20 cellular contexts compared by ENCODE assay signal in the genomic region with DNA sequence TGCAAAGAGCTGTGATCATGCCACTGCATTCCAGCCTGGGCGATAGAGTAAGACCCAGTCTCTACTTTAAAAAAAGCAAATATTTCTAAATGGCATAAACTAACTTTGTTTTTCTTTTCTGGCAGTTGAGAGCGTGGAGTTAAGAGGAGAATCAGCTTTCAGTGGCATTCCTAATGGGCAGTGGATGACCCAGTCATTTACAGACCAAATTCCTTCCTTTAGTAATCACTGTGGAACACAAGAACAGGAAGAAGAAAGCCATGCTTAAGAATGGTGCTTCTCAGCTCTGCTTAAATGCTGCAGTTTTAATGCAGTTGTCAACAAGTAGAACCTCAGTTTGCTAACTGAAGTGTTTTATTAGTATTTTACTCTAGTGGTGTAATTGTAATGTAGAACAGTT. TPM values are rescaled to one million over a fixed set of nuclear protein-coding genes. Genes with fewer than 3 reads are reported as not detected.
DNase-seq lines count a peak whose midpoint lies in the region; ATAC-seq and TF ChIP-seq lines count a peak whose summit lies in the region.
"Had no signal": no experiment of that assay in that cellular context is flagged by ENCODE, and none has a peak within 500 bp of the region (broad histone marks: within the 10 kb centered on the region; RNA-seq: fewer than 3 reads in every experiment).

No MANE protein-coding gene starts in this region.

- H3K27ac Mint-ChIP-seq in nephron progenitor cell = peak overlapping the region; percentile 34
- H3K27ac Mint-ChIP-seq: activated naive CD4-positive, alpha-beta T cell treated with anti-CD3 and anti-CD28 coated beads, Interleukin-2, amount 50 U/mL, for 24 hours had no signal

- H3K4me3 Mint-ChIP-seq in nephron progenitor cell = no peak overlapping the region
- H3K4me3 Mint-ChIP-seq: activated naive CD4-positive, alpha-beta T cell treated with anti-CD3 and anti-CD28 coated beads, Interleukin-2, amount 50 U/mL, for 24 hours; nephron had no signal

- no peak overlapping the region for H3K27ac ChIP-seq in ascending aorta
- no peak overlapping the region for H3K27ac ChIP-seq in coronary artery
- H3K27ac ChIP-seq: gastroesophageal sphincter, right atrium auricular region, thoracic aorta had no signal

- no peaks in the 10 kb centered on the region for H3K9me3 ChIP-seq in ascending aorta
- H3K9me3 ChIP-seq: gastroesophageal sphincter, right atrium auricular region, thoracic aorta had no signal

- H3K4me3 ChIP-seq in BJ (ENCODE audit: low read depth, low read length) = no peak overlapping the region
- H3K4me3 ChIP-seq in choroid plexus epithelial cell (ENCODE audit: low read depth, low read length) = no peak overlapping the region
- H3K4me3 ChIP-seq in ascending aorta = no peak overlapping the region
- H3K4me3 ChIP-seq in coronary artery = no peak overlapping the region
- H3K4me3 ChIP-seq: gastroesophageal sphincter, right atrium auricular region, thoracic aorta had no signal

- H3K27me3 Mint-ChIP-seq in nephron progenitor cell (ENCODE audit: low read depth, poor library complexity) = no peaks in the 10 kb centered on the region
- H3K27me3 Mint-ChIP-seq: activated naive CD4-positive, alpha-beta T cell treated with anti-CD3 and anti-CD28 coated beads, Interleukin-2, amount 50 U/mL, for 24 hours had no signal

- no peaks in the 10 kb centered on the region for H3K27me3 ChIP-seq in BJ (ENCODE audit: control insufficient read depth, insufficient read depth, low read length)
- H3K27me3 ChIP-seq in ascending aorta = no peaks in the 10 kb centered on the region
- H3K27me3 ChIP-seq: gastroesophageal sphincter, right atrium auricular region had no signal

- TF ChIP-seq CTCF in BJ (IDR thresholded peaks at IDR 0.05; ENCODE audit: insufficient read depth, low read depth, low read length) (no peak), choroid plexus epithelial cell (conservative IDR thresholded peaks at IDR 0.05; ENCODE audit: low read depth, low read length) (no peak), nephron progenitor cell (IDR thresholded peaks at IDR 0.05) (no peak), ascending aorta (IDR thresholded peaks at IDR 0.05) (no peak), coronary artery (IDR thresholded peaks at IDR 0.05) (no peak)

- no peaks in the 10 kb centered on the region for H3K4me1 Mint-ChIP-seq in nephron progenitor cell
- H3K4me1 Mint-ChIP-seq: activated naive CD4-positive, alpha-beta T cell treated with anti-CD3 and anti-CD28 coated beads, Interleukin-2, amount 50 U/mL, for 24 hours; nephron had no signal

- no peaks in the 10 kb centered on the region for H3K4me1 ChIP-seq in ascending aorta
- H3K4me1 ChIP-seq: gastroesophageal sphincter, right atrium auricular region had no signal

- DNase-seq in BJ (ENCODE audit: low read depth) (peak; percentile 52), LHCN-M2 (ENCODE audit: low read depth) (peak; percentile 37), choroid plexus epithelial cell (ENCODE audit: low read depth) (peak; percentile 68), nephron progenitor cell (no peak), dermis blood vessel endothelial cell (no peak), ascending aorta (ENCODE audit: low spot score in 2 of 2) (no peak), coronary artery (ENCODE audit: low spot score) (no peak)
- DNase-seq: C1 segment of cervical spinal cord; cerebellar nuclear complex; DMS 273 treated with DMSO at 0.1 percent for 48 hours; MM.1S; NCI-H2081; NCI-H526 treated with DMSO at 0.1 percent for 48 hours; stimulated activated CD4-positive, alpha-beta T cell treated with anti-CD3 and anti-CD28 coated beads, Interleukin-2, amount 100 ng/mL, for 24 hours had no signal

- H3K9me3 Mint-ChIP-seq in nephron progenitor cell = no peaks in the 10 kb centered on the region
- H3K9me3 Mint-ChIP-seq: activated naive CD4-positive, alpha-beta T cell treated with anti-CD3 and anti-CD28 coated beads, Interleukin-2, amount 50 U/mL, for 24 hours; nephron had no signal

- POLR2A ChIA-PET in BJ (lab: Charles Lee) = interaction anchor here (0.6 to 0.9 kb wide), 2 partner anchors 62 to 79 kb away, joined by 4 read pairs; no protein-coding TSS in a partner anchor

- CTCF ChIA-PET in BJ (lab: Yijun Ruan, JAX) = interaction anchor here (0.6 to 0.9 kb wide), 3 partner anchors 41 to 108 kb away, joined by 3 to 4 read pairs (median 4); no protein-coding TSS in a partner anchor

- intact Hi-C loops in ascending aorta (cut with DNase I) = no loop called here

- H3K36me3 ChIP-seq in BJ (ENCODE audit: control insufficient read depth, insufficient read depth, low read length) (peaks cover 4% of the 10 kb centered on the region), ascending aorta (peaks cover 30 to 51% of the 10 kb centered on the region in 2 donors)

- ATAC-seq in GM21529 (IDR thresholded peaks at IDR 0.05; ENCODE audit: unreplicated experiment) = no peak
- ATAC-seq: gastroesophageal sphincter had no signal

- H3K36me3 Mint-ChIP-seq in nephron progenitor cell (ENCODE audit: low read depth) = peaks cover 36% of the 10 kb centered on the region
- H3K36me3 Mint-ChIP-seq: activated naive CD4-positive, alpha-beta T cell treated with anti-CD3 and anti-CD28 coated beads, Interleukin-2, amount 50 U/mL, for 24 hours had no signal

RNA-seq across cellular contexts. Expression of gene TDG, which starts 21.2 kb away (rescaled TPM):
- polyA plus RNA-seq in BJ (2011; rRNA removed) = 10.4 and 20.2 TPM in 2 replicates
- 5.8 and 6.0 TPM in 2 replicates for polyA minus RNA-seq in BJ (2011; rRNA and poly(A)+ RNA removed)
- 16.5 and 18.2 TPM in 2 replicates for total RNA-seq in LHCN-M2 (2014; rRNA removed)
- 7.3 TPM for polyA plus RNA-seq in LHCN-M2 (2012)
- 30.5 and 30.8 TPM in 2 replicates for total RNA-seq in dermis blood vessel endothelial cell
- total RNA-seq in ascending aorta = 11.8 TPM

RNA-seq across cellular contexts. Expression of gene HSP90B1, which starts 56.6 kb away (rescaled TPM):
- 272 and 613 TPM in 2 replicates for polyA plus RNA-seq in BJ (2011; rRNA removed)
- polyA minus RNA-seq in BJ (2011; rRNA and poly(A)+ RNA removed) = 101 and 115 TPM in 2 replicates
- total RNA-seq in LHCN-M2 (2014; rRNA removed) = 592 and 624 TPM in 2 replicates
- polyA plus RNA-seq in LHCN-M2 (2012) = 293 TPM
- 932 and 1,739 TPM in 2 replicates for total RNA-seq in dermis blood vessel endothelial cell
- total RNA-seq in ascending aorta = 250 TPM

Comparison
In these comparisons a context has a peak if more than half of its experiments do, and no peak if none do; other contexts are left out.
1. DNase-seq: peak in BJ (single experiment), LHCN-M2 (single experiment) and choroid plexus epithelial cell (single experiment); none in nephron progenitor cell (single experiment), dermis blood vessel endothelial cell (single experiment), ascending aorta (0 of 2) and coronary artery (single experiment).